ENCODE assay signal across 34 cellular contexts in the genomic region with DNA sequence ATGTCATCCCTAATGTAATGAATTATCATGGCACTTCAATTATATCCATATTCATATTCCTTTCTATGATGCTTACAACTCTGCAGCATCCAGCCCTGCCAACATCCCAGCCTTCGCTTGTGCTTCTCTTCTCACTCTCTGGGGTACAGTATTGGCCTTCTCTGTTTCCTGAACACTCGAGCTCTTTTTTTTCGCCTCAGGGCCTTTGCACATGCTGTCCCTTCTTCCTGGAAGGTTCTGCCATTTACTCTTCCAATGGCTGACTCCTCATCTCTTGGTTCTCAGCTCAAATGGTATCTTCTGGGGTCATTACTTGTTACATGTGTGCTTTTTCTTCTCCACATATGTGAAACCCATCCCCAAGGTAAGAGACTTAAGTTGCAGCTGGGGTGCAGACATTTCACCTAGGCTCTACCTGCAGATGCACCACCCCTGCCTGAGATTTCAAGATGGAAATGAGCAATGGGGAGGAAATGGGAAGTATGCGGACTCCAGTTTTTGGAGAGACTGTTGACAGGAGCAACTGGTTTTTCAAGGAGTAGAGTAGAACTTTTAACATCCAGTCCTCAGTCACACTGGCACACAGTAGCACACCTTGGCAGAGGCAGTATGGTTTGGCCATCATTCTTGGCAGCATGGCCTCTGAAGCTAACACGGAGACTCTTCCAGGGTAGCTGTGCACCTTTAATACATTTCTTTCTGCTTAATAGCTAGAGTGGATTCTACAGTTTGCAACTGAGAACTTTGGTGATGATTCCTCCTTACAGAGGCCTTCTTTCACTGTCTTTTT. TPM values are rescaled to one million over a fixed set of nuclear protein-coding genes. Genes with fewer than 3 reads are reported as not detected.
"Had no signal": no experiment of that assay in that cellular context is flagged by ENCODE, and none has a peak within 500 bp of the region (broad histone marks: within the 10 kb centered on the region; RNA-seq: fewer than 3 reads in every experiment).

No MANE protein-coding gene starts in this region.

- H3K4me3 Mint-ChIP-seq: activated CD4-positive, alpha-beta T cell treated with anti-CD3 and anti-CD28 coated beads, Interleukin-2, amount 10 ng/mL, durations not matched to agents 24 days and 14 days; activated CD8-positive, alpha-beta T cell treated with anti-CD3 and anti-CD28 coated beads for 36 hours; activated naive CD4-positive, alpha-beta T cell treated with anti-CD3 and anti-CD28 coated beads, Interleukin-2, amount 50 U/mL, for 24 hours; activated naive CD8-positive, alpha-beta T cell treated with anti-CD3 and anti-CD28 coated beads, Interleukin-2, amount 10 ng/mL, durations not matched to agents 7 days and 5 days; activated T-cell treated with anti-CD3 and anti-CD28 coated beads, Interleukin-2, amount 50 U/mL, for 24 hours had no signal

- H3K9me3 Mint-ChIP-seq: activated CD4-positive, alpha-beta T cell treated with anti-CD3 and anti-CD28 coated beads, Interleukin-2, amount 10 ng/mL, durations not matched to agents 24 days and 14 days; activated CD8-positive, alpha-beta T cell treated with anti-CD3 and anti-CD28 coated beads for 36 hours; activated naive CD4-positive, alpha-beta T cell treated with anti-CD3 and anti-CD28 coated beads, Interleukin-2, amount 50 U/mL, for 24 hours; activated naive CD8-positive, alpha-beta T cell treated with anti-CD3 and anti-CD28 coated beads, Interleukin-2, amount 10 ng/mL, durations not matched to agents 7 days and 5 days; activated T-cell treated with anti-CD3 and anti-CD28 coated beads, Interleukin-2, amount 50 U/mL, for 24 hours; activated T-helper 2 cell treated with anti-CD3 and anti-CD28 coated beads, Interferon-gamma antibody, Interleukin-2, Interleukin-4, amounts not matched to agents 10 μg/mL and 5 μg/mL and 100 μg/mL, durations not matched to agents 14 hours and 24 hours and 36 hours had no signal

- H3K36me3 Mint-ChIP-seq: activated naive CD8-positive, alpha-beta T cell treated with anti-CD3 and anti-CD28 coated beads, Interleukin-2, amount 10 ng/mL, durations not matched to agents 7 days and 5 days had no signal

- H3K27ac ChIP-seq: ascending aorta, PC-9, RWPE1 had no signal

- H3K9me3 ChIP-seq: ascending aorta, breast epithelium, MG63 had no signal

- H3K4me1 ChIP-seq: ascending aorta, breast epithelium had no signal

- H3K27me3 ChIP-seq: ascending aorta, breast epithelium, MG63 had no signal

- H3K4me3 ChIP-seq: ascending aorta, breast epithelium, MG63, PC-9 had no signal

- H3K27ac Mint-ChIP-seq: activated CD4-positive, alpha-beta T cell treated with anti-CD3 and anti-CD28 coated beads, Interleukin-2, amount 10 ng/mL, durations not matched to agents 24 days and 14 days; activated CD8-positive, alpha-beta T cell treated with anti-CD3 and anti-CD28 coated beads for 36 hours; activated naive CD4-positive, alpha-beta T cell treated with anti-CD3 and anti-CD28 coated beads, Interleukin-2, amount 50 U/mL, for 24 hours; activated naive CD8-positive, alpha-beta T cell treated with anti-CD3 and anti-CD28 coated beads, Interleukin-2, amount 10 ng/mL, durations not matched to agents 7 days and 5 days; activated T-cell treated with anti-CD3 and anti-CD28 coated beads, Interleukin-2, amount 50 U/mL, for 24 hours; activated T-helper 2 cell treated with anti-CD3 and anti-CD28 coated beads, Interferon-gamma antibody, Interleukin-2, Interleukin-4, amounts not matched to agents 10 μg/mL and 5 μg/mL and 100 μg/mL, durations not matched to agents 14 hours and 24 hours and 36 hours had no signal

- H3K36me3 ChIP-seq: ascending aorta, breast epithelium, MG63 had no signal

- DNase-seq: activated CD4-positive, alpha-beta T cell treated with anti-CD3 and anti-CD28 coated beads, Interleukin-2, amount 10 ng/mL, durations not matched to agents 24 days and 14 days; activated CD4-positive, alpha-beta T cell treated with anti-CD3 and anti-CD28 coated beads, Interleukin-2, amount 50 U/mL, for 4 hours; activated CD8-positive, alpha-beta T cell treated with anti-CD3 and anti-CD28 coated beads for 36 hours; activated gamma-delta T cell; activated naive CD4-positive, alpha-beta T cell treated with Interleukin-2 at 50 U/mL for 16 hours; activated naive CD8-positive, alpha-beta T cell treated with anti-CD3 and anti-CD28 coated beads, Interleukin-2, amount 10 ng/mL, durations not matched to agents 7 days and 5 days; activated T-cell treated with anti-CD3 and anti-CD28 coated beads, Interleukin-2, amount 50 U/mL, for 24 hours; amygdala; caudate nucleus; cerebellar nuclear complex; Karpas-422; KBM-7; MG63; NCI-H1048; NCI-H1105 treated with DMSO at 0.1 percent for 48 hours; NCI-H1436 treated with DMSO at 0.1 percent for 48 hours; NCI-H1694 treated with DMSO at 0.1 percent for 48 hours; NCI-H2029; NCI-H2107; NCI-H2171; NCI-H510A; NCI-H526; NCI-H748 treated with DMSO at 0.1 percent for 48 hours; NK-92 treated with Interleukin-12 subunit alpha and Interleukin-12 subunit beta, amount 100 ng/mL, for 24 hours; PC-9; SW 1271; T-helper 1 cell; T1000 had no signal

- ATAC-seq: activated CD8-positive, alpha-beta T cell treated with anti-CD3 and anti-CD28 coated beads for 36 hours; Right ventricle myocardium inferior had no signal

- H3K27me3 Mint-ChIP-seq: activated CD8-positive, alpha-beta T cell treated with anti-CD3 and anti-CD28 coated beads for 36 hours; activated naive CD4-positive, alpha-beta T cell treated with anti-CD3 and anti-CD28 coated beads, Interleukin-2, amount 50 U/mL, for 24 hours had no signal

- H3K4me1 Mint-ChIP-seq: activated CD4-positive, alpha-beta T cell treated with anti-CD3 and anti-CD28 coated beads, Interleukin-2, amount 10 ng/mL, durations not matched to agents 24 days and 14 days; activated naive CD4-positive, alpha-beta T cell treated with anti-CD3 and anti-CD28 coated beads, Interleukin-2, amount 50 U/mL, for 24 hours; activated naive CD8-positive, alpha-beta T cell treated with anti-CD3 and anti-CD28 coated beads, Interleukin-2, amount 10 ng/mL, durations not matched to agents 7 days and 5 days had no signal

RNA-seq across cellular contexts. Expression of gene DMC1, which starts 42.4 kb away (rescaled TPM):
- total RNA-seq: ascending aorta had no signal
